Comparison of ENCODE assay signal across 30 cellular contexts in genomic region chr18:42447688-42448087, GRCh38.
"Had no signal": no experiment of that assay in that cellular context is flagged by ENCODE, and none has a peak within 500 bp of the region (broad histone marks: within the 10 kb centered on the region; RNA-seq: fewer than 3 reads in every experiment).

No MANE protein-coding gene starts in this region.

- H3K27ac ChIP-seq: ascending aorta, brain microvascular endothelial cell, coronary artery, dorsolateral prefrontal cortex, WERI-Rb-1 had no signal

- H3K4me1 Mint-ChIP-seq: activated B cell treated with CpG ODN at 0.5 μM for 24 hours; activated CD8-positive, alpha-beta memory T cell treated with anti-CD3 and anti-CD28 coated beads, Interleukin-2, amount 10 ng/mL, durations not matched to agents 7 days and 5 days; activated naive CD4-positive, alpha-beta T cell treated with anti-CD3 and anti-CD28 coated beads, Interleukin-2, amount 10 ng/mL, durations not matched to agents 7 days and 5 days; activated naive CD8-positive, alpha-beta T cell treated with anti-CD3 and anti-CD28 coated beads, Interleukin-2, amount 10 ng/mL, durations not matched to agents 7 days and 5 days; central memory CD8-positive, alpha-beta T cell; endodermal cell; T-helper 17 cell had no signal

- H3K36me3 ChIP-seq: ascending aorta, brain microvascular endothelial cell had no signal

- H3K4me3 ChIP-seq: ascending aorta, coronary artery, dorsolateral prefrontal cortex had no signal

- H3K27ac Mint-ChIP-seq: activated B cell treated with CpG ODN at 0.5 μM for 24 hours; activated CD8-positive, alpha-beta memory T cell treated with anti-CD3 and anti-CD28 coated beads, Interleukin-2, amount 10 ng/mL, durations not matched to agents 7 days and 5 days; activated CD8-positive, alpha-beta T cell treated with anti-CD3 and anti-CD28 coated beads for 36 hours; activated naive CD4-positive, alpha-beta T cell treated with anti-CD3 and anti-CD28 coated beads, Interleukin-2, amount 10 ng/mL, durations not matched to agents 7 days and 5 days; activated naive CD4-positive, alpha-beta T cell treated with anti-CD3 and anti-CD28 coated beads, Interleukin-2, amount 50 U/mL, for 72 hours; activated naive CD8-positive, alpha-beta T cell treated with anti-CD3 and anti-CD28 coated beads, Interleukin-2, amount 10 ng/mL, durations not matched to agents 7 days and 5 days; dendritic cell treated with granulocyte-macrophage colony-stimulating factor and Interleukin-4, amounts not matched to agents 40 ng/mL and 50 ng/mL, for 4 days; endodermal cell; T-helper 17 cell; T-helper 2 cell treated with Interferon-gamma antibody and Interleukin-4, amounts not matched to agents 5 μg/mL and 100 μg/mL, for 36 hours had no signal

- DNase-seq: activated B cell treated with CpG ODN at 0.5 μM for 24 hours; activated CD4-positive, alpha-beta T cell treated with anti-CD3 and anti-CD28 coated beads for 48 hours; activated CD4-positive, alpha-beta T cell treated with anti-CD3 and anti-CD28 coated beads, Interleukin-2, amount 50 U/mL, for 1 hour; activated CD4-positive, alpha-beta T cell treated with anti-CD3 and anti-CD28 coated beads, Interleukin-2, amount 50 U/mL, for 48 hours; activated CD8-positive, alpha-beta memory T cell treated with anti-CD3 and anti-CD28 coated beads, Interleukin-2, amount 10 ng/mL, durations not matched to agents 7 days and 5 days; activated CD8-positive, alpha-beta memory T cell treated with anti-CD3 and anti-CD28 coated beads, Interleukin-2, amount 50 U/mL, for 4 hours; activated CD8-positive, alpha-beta T cell treated with anti-CD3 and anti-CD28 coated beads for 36 hours; activated gamma-delta T cell; activated naive CD4-positive, alpha-beta T cell; activated naive CD4-positive, alpha-beta T cell treated with anti-CD3 and anti-CD28 coated beads, Interleukin-2, amount 10 ng/mL, durations not matched to agents 7 days and 5 days; activated naive CD8-positive, alpha-beta T cell treated with anti-CD3 and anti-CD28 coated beads, Interleukin-2, amount 10 ng/mL, durations not matched to agents 7 days and 5 days; activated T-cell treated with anti-CD3 and anti-CD28 coated beads, Interleukin-2, amount 50 U/mL, for 1 hour; activated T-cell treated with anti-CD3 and anti-CD28 coated beads, Interleukin-2, amount 50 U/mL, for 48 hours; brain microvascular endothelial cell; dorsolateral prefrontal cortex; effector memory CD4-positive, alpha-beta T cell; endodermal cell; foreskin fibroblast; head of caudate nucleus; T-helper 17 cell; T1000; WERI-Rb-1 had no signal

- H3K27me3 ChIP-seq: ascending aorta, brain microvascular endothelial cell had no signal

- ATAC-seq: activated CD4-positive, CD25-positive, alpha-beta regulatory T cell treated with anti-CD3 and anti-CD28 coated beads, Interleukin-2, amount 50 U/mL, for 24 hours; activated CD8-positive, alpha-beta memory T cell treated with anti-CD3 and anti-CD28 coated beads, Interleukin-2, amount 10 ng/mL, durations not matched to agents 7 days and 5 days; activated CD8-positive, alpha-beta T cell treated with anti-CD3 and anti-CD28 coated beads for 36 hours; activated naive CD4-positive, alpha-beta T cell treated with anti-CD3 and anti-CD28 coated beads, Interleukin-2, amount 50 U/mL, for 72 hours; esophagus mucosa; T-helper 17 cell had no signal

- H3K4me1 ChIP-seq: ascending aorta had no signal

- H3K27me3 Mint-ChIP-seq: activated B cell treated with CpG ODN at 0.5 μM for 24 hours; activated CD8-positive, alpha-beta memory T cell treated with anti-CD3 and anti-CD28 coated beads, Interleukin-2, amount 10 ng/mL, durations not matched to agents 7 days and 5 days; activated CD8-positive, alpha-beta T cell treated with anti-CD3 and anti-CD28 coated beads for 36 hours; activated naive CD4-positive, alpha-beta T cell treated with anti-CD3 and anti-CD28 coated beads, Interleukin-2, amount 10 ng/mL, durations not matched to agents 7 days and 5 days; activated naive CD8-positive, alpha-beta T cell treated with anti-CD3 and anti-CD28 coated beads, Interleukin-2, amount 10 ng/mL, durations not matched to agents 7 days and 5 days; central memory CD8-positive, alpha-beta T cell; dendritic cell treated with granulocyte-macrophage colony-stimulating factor and Interleukin-4, amounts not matched to agents 40 ng/mL and 50 ng/mL, for 4 days; T-helper 17 cell had no signal

- H3K36me3 Mint-ChIP-seq: activated CD8-positive, alpha-beta memory T cell treated with anti-CD3 and anti-CD28 coated beads, Interleukin-2, amount 10 ng/mL, durations not matched to agents 7 days and 5 days; activated naive CD4-positive, alpha-beta T cell treated with anti-CD3 and anti-CD28 coated beads, Interleukin-2, amount 10 ng/mL, durations not matched to agents 7 days and 5 days; activated naive CD8-positive, alpha-beta T cell treated with anti-CD3 and anti-CD28 coated beads, Interleukin-2, amount 10 ng/mL, durations not matched to agents 7 days and 5 days had no signal

- H3K4me3 Mint-ChIP-seq: activated B cell treated with CpG ODN at 0.5 μM for 24 hours; activated CD8-positive, alpha-beta memory T cell treated with anti-CD3 and anti-CD28 coated beads, Interleukin-2, amount 10 ng/mL, durations not matched to agents 7 days and 5 days; activated CD8-positive, alpha-beta T cell treated with anti-CD3 and anti-CD28 coated beads for 36 hours; activated naive CD4-positive, alpha-beta T cell treated with anti-CD3 and anti-CD28 coated beads, Interleukin-2, amount 10 ng/mL, durations not matched to agents 7 days and 5 days; activated naive CD8-positive, alpha-beta T cell treated with anti-CD3 and anti-CD28 coated beads, Interleukin-2, amount 10 ng/mL, durations not matched to agents 7 days and 5 days; central memory CD8-positive, alpha-beta T cell; dendritic cell treated with granulocyte-macrophage colony-stimulating factor and Interleukin-4, amounts not matched to agents 40 ng/mL and 50 ng/mL, for 4 days; endodermal cell; T-helper 17 cell; T-helper 2 cell treated with Interferon-gamma antibody and Interleukin-4, amounts not matched to agents 5 μg/mL and 100 μg/mL, for 36 hours had no signal
